9 cellular contexts compared by ENCODE assay signal in genomic region chr1:165369255-165369848, GRCh38. TPM values are rescaled to one million over a fixed set of nuclear protein-coding genes. Genes with fewer than 3 reads are reported as not detected.
DNase-seq lines count a peak whose midpoint lies in the region; TF ChIP-seq lines count a peak whose summit lies in the region.
"Had no signal": no experiment of that assay in that cellular context is flagged by ENCODE, and none has a peak within 500 bp of the region (broad histone marks: within the 10 kb centered on the region; RNA-seq: fewer than 3 reads in every experiment).

No MANE protein-coding gene starts in this region.

- no peaks in the 10 kb centered on the region for H3K4me1 ChIP-seq in uterus

- no peaks in the 10 kb centered on the region for H3K9me3 Mint-ChIP-seq in activated CD4-positive, alpha-beta memory T cell treated with anti-CD3 and anti-CD28 coated beads, Interleukin-2, amount 10 ng/mL, durations not matched to agents 7 days and 5 days
- H3K9me3 Mint-ChIP-seq in nephron progenitor cell: no peaks in the 10 kb centered on the region

- intact Hi-C loops in uterus (cut with DNase I; ENCODE audit: low total_unique reads): no loop called here

- H3K27ac ChIP-seq in uterus: no peak overlapping the region

- CTCF ChIA-PET in activated CD4-positive, alpha-beta memory T cell treated with anti-CD3 and anti-CD28 coated beads, Interleukin-2, amount 10 ng/mL, durations not matched to agents 7 days and 5 days (lab: Charles Lee): interaction anchor here (0.9 to 5.1 kb wide), 13 partner anchors 8 to 460 kb away, joined by 3 to 52 read pairs (median 7); partner anchors contain the start of gene LMX1A

- peak; percentile 9 to 74 for DNase-seq in NCI-H446 (lab: John Stamatoyannopoulos, UW)
- no peak for DNase-seq in NCI-H446 treated with DMSO at 0.1 percent for 48 hours (lab: John Stamatoyannopoulos, UW)
- peak; percentile 28 for DNase-seq in HCEC 1CT
- DNase-seq in NCI-H2196 (lab: John Stamatoyannopoulos, UW; ENCODE audit: unreplicated experiment): peak; percentile 53
- peak; percentile 58 for DNase-seq in activated CD4-positive, alpha-beta memory T cell treated with anti-CD3 and anti-CD28 coated beads, Interleukin-2, amount 10 ng/mL, durations not matched to agents 7 days and 5 days
- DNase-seq in epithelial cell of esophagus (ENCODE audit: low read depth): peak; percentile 51
- DNase-seq in nephron progenitor cell: peak; percentile 82
- peak; percentile 36 to 50 for DNase-seq in uterus

- peaks cover 73% of the 10 kb centered on the region for H3K27me3 Mint-ChIP-seq in activated CD4-positive, alpha-beta memory T cell treated with anti-CD3 and anti-CD28 coated beads, Interleukin-2, amount 10 ng/mL, durations not matched to agents 7 days and 5 days
- peaks cover 90% of the 10 kb centered on the region for H3K27me3 Mint-ChIP-seq in nephron progenitor cell (ENCODE audit: low read depth, poor library complexity)

- TF ChIP-seq CTCF in epithelial cell of esophagus (IDR thresholded peaks at IDR 0.05; ENCODE audit: insufficient read depth, low read depth, low read length, missing control alignments) (peak; percentile 96), nephron progenitor cell (IDR thresholded peaks at IDR 0.05) (peak; percentile 88), uterus (IDR thresholded peaks at IDR 0.05) (peak; percentile 68 to 83 (median 80))

- POLR2A ChIA-PET in activated CD4-positive, alpha-beta memory T cell treated with anti-CD3 and anti-CD28 coated beads, Interleukin-2, amount 10 ng/mL, durations not matched to agents 7 days and 5 days (lab: Charles Lee): no interaction called here

- H3K4me1 Mint-ChIP-seq in activated CD4-positive, alpha-beta memory T cell treated with anti-CD3 and anti-CD28 coated beads, Interleukin-2, amount 10 ng/mL, durations not matched to agents 7 days and 5 days: peaks cover 4% of the 10 kb centered on the region
- H3K4me1 Mint-ChIP-seq in nephron progenitor cell: no peaks in the 10 kb centered on the region

- no peak overlapping the region for H3K27ac Mint-ChIP-seq in activated CD4-positive, alpha-beta memory T cell treated with anti-CD3 and anti-CD28 coated beads, Interleukin-2, amount 10 ng/mL, durations not matched to agents 7 days and 5 days
- H3K27ac Mint-ChIP-seq in nephron progenitor cell: no peak overlapping the region

- H3K9me3 ChIP-seq in uterus: no peaks in the 10 kb centered on the region

- H3K36me3 ChIP-seq in uterus: no peaks in the 10 kb centered on the region

- H3K4me3 ChIP-seq in epithelial cell of esophagus (ENCODE audit: low read length) (no peak overlapping the region), uterus (no peak overlapping the region)

- no peaks in the 10 kb centered on the region for H3K27me3 ChIP-seq in uterus

- H3K36me3 Mint-ChIP-seq in activated CD4-positive, alpha-beta memory T cell treated with anti-CD3 and anti-CD28 coated beads, Interleukin-2, amount 10 ng/mL, durations not matched to agents 7 days and 5 days (ENCODE audit: low read depth): no peaks in the 10 kb centered on the region
- no peaks in the 10 kb centered on the region for H3K36me3 Mint-ChIP-seq in nephron progenitor cell (ENCODE audit: low read depth)

- no peak overlapping the region for H3K4me3 Mint-ChIP-seq in activated CD4-positive, alpha-beta memory T cell treated with anti-CD3 and anti-CD28 coated beads, Interleukin-2, amount 10 ng/mL, durations not matched to agents 7 days and 5 days
- H3K4me3 Mint-ChIP-seq in nephron progenitor cell: no peak overlapping the region

- TF ChIP-seq POLR2A in uterus (IDR thresholded peaks at IDR 0.05): no peak

RNA-seq across cellular contexts. Expression of gene LMX1A, which starts 12.8 kb away (rescaled TPM):
- not detected for total RNA-seq in activated CD4-positive, alpha-beta memory T cell treated with anti-CD3 and anti-CD28 coated beads, Interleukin-2, amount 10 ng/mL, durations not matched to agents 7 days and 5 days
- under 1 TPM in 1 of 4 donors, not detected in 3; 0.41 TPM for total RNA-seq in uterus
- total RNA-seq: glomerular endothelial cell had no signal
